ENCODE assay signal across 25 cellular contexts in the genomic region with DNA sequence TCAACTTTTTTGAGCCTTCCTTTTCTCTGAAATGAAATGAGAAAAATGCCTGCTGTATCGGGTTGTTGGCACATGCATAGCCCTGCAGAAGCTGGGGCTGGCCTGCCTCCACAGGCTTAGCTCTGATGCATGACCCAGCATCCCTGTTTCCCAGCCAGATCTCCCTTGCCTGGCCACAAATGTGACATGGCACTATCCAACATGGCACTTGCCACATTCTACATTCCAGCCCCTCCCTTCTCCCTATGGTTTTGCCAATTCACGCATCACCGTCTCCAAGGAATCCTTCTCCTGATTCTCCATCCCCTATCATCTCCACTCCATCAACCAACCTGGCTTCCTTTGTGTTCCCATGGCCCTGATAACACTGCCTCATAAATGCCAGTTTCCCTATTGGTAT. TPM values are rescaled to one million over a fixed set of nuclear protein-coding genes. Genes with fewer than 3 reads are reported as not detected.
DNase-seq lines count a peak whose midpoint lies in the region; TF ChIP-seq lines count a peak whose summit lies in the region.
"Had no signal": no experiment of that assay in that cellular context is flagged by ENCODE, and none has a peak within 500 bp of the region (broad histone marks: within the 10 kb centered on the region; RNA-seq: fewer than 3 reads in every experiment).

No MANE protein-coding gene starts in this region.

- TF ChIP-seq CTCF in MM.1S (IDR thresholded peaks at IDR 0.05; ENCODE audit: low read length) (no peak), endodermal cell (conservative IDR thresholded peaks at IDR 0.05) (no peak), spleen (IDR thresholded peaks at IDR 0.05 in 8 of 11, conservative IDR thresholded peaks at IDR 0.05 in 3 of 11) (no peak)

- TF ChIP-seq POLR2A in spleen (IDR thresholded peaks at IDR 0.05), result no peak

- no peaks in the 10 kb centered on the region for H3K27me3 Mint-ChIP-seq in activated CD4-positive, alpha-beta T cell treated with anti-CD3 and anti-CD28 coated beads, Interleukin-2, amount 10 ng/mL, durations not matched to agents 24 days and 14 days
- H3K27me3 Mint-ChIP-seq in endodermal cell (ENCODE audit: insufficient read depth), result peaks cover 9% of the 10 kb centered on the region

- intact Hi-C loops in activated CD4-positive, alpha-beta T cell treated with anti-CD3 and anti-CD28 coated beads, Interleukin-2, amount 10 ng/mL, durations not matched to agents 24 days and 14 days (cut with micrococcal nuclease), result loop anchor here (5.0 kb wide), 1 partner anchor 295 kb away; a partner anchor contains a TSS
- intact Hi-C loops in spleen (cut with DNase I; ENCODE audit: low total_unique reads), result no loop called here

- peaks cover 2% of the 10 kb centered on the region for H3K36me3 Mint-ChIP-seq in activated CD4-positive, alpha-beta T cell treated with anti-CD3 and anti-CD28 coated beads, Interleukin-2, amount 10 ng/mL, durations not matched to agents 24 days and 14 days (ENCODE audit: low read depth)
- no peaks in the 10 kb centered on the region for H3K36me3 Mint-ChIP-seq in endodermal cell (ENCODE audit: low read depth)
- H3K36me3 Mint-ChIP-seq: brain had no signal

- H3K9me3 Mint-ChIP-seq in activated CD4-positive, alpha-beta T cell treated with anti-CD3 and anti-CD28 coated beads, Interleukin-2, amount 10 ng/mL, durations not matched to agents 24 days and 14 days, result no peaks in the 10 kb centered on the region
- no peaks in the 10 kb centered on the region for H3K9me3 Mint-ChIP-seq in endodermal cell
- H3K9me3 Mint-ChIP-seq: brain had no signal

- no peaks in the 10 kb centered on the region for H3K9me2 ChIP-seq in MM.1S (replicated peaks; ENCODE audit: insufficient read depth, low read length)

- H3K36me3 ChIP-seq in MM.1S (replicated peaks; ENCODE audit: insufficient read depth, low read length) (no peaks in the 10 kb centered on the region), endodermal cell (ENCODE audit: control insufficient read depth, insufficient read depth, low read length) (no peaks in the 10 kb centered on the region), spleen (no peaks in the 10 kb centered on the region)
- H3K36me3 ChIP-seq in effector memory CD4-positive, alpha-beta T cell (ENCODE audit: control insufficient read depth, insufficient read depth, low read length), result no peaks in the 10 kb centered on the region
- H3K36me3 ChIP-seq: upper lobe of left lung had no signal

- no peak for DNase-seq in activated CD4-positive, alpha-beta T cell treated with anti-CD3 and anti-CD28 coated beads, Interleukin-2, amount 10 ng/mL, durations not matched to agents 24 days and 14 days
- DNase-seq in activated CD4-positive, alpha-beta T cell treated with anti-CD3 and anti-CD28 coated beads for 48 hours, result no peak
- DNase-seq in MM.1S (no peak), endodermal cell (peak; percentile 30), spleen (peak; percentile 51), NCI-H2107 treated with DMSO at 0.1 percent for 48 hours (lab: John Stamatoyannopoulos, UW; ENCODE audit: unreplicated experiment) (no peak), DMS153 treated with DMSO at 0.1 percent for 48 hours (lab: John Stamatoyannopoulos, UW; ENCODE audit: unreplicated experiment) (no peak)
- DNase-seq in effector memory CD4-positive, alpha-beta T cell, result no peak
- DNase-seq: 8988T; activated CD4-positive, CD25-positive, alpha-beta regulatory T cell; activated CD8-positive, alpha-beta memory T cell treated with anti-CD3 and anti-CD28 coated beads for 24 hours; NCI-H2029; NK-92 treated with Interleukin-12 subunit alpha and Interleukin-12 subunit beta, amount 100 ng/mL, for 24 hours; stimulated activated CD4-positive, alpha-beta T cell treated with anti-CD3 and anti-CD28 coated beads, Interleukin-4, amount 100 ng/mL, for 4 hours; T-helper 9 cell; upper lobe of left lung had no signal

- H3K4me1 Mint-ChIP-seq in activated CD4-positive, alpha-beta T cell treated with anti-CD3 and anti-CD28 coated beads, Interleukin-2, amount 10 ng/mL, durations not matched to agents 24 days and 14 days, result peaks cover 57% of the 10 kb centered on the region
- H3K4me1 Mint-ChIP-seq in endodermal cell, result peaks cover 5% of the 10 kb centered on the region

- H3K79me2 ChIP-seq in MM.1S (ENCODE audit: low read length), result no peaks in the 10 kb centered on the region

- H3K4me3 Mint-ChIP-seq in activated CD4-positive, alpha-beta T cell treated with anti-CD3 and anti-CD28 coated beads, Interleukin-2, amount 10 ng/mL, durations not matched to agents 24 days and 14 days, result no peak overlapping the region
- no peak overlapping the region for H3K4me3 Mint-ChIP-seq in endodermal cell

- H3K27ac ChIP-seq in MM.1S (ENCODE audit: low read length) (no peak overlapping the region; the same call in 1 of the 2 replicates), endodermal cell (ENCODE audit: low read depth, low read length) (no peak overlapping the region), spleen (peak overlapping the region in 3 of 8 donors; percentile 5 to 51 (median 12))
- no peak overlapping the region for H3K27ac ChIP-seq in effector memory CD4-positive, alpha-beta T cell (ENCODE audit: insufficient read depth, low read length, poor library complexity, severe bottlenecking)
- H3K27ac ChIP-seq: C4-2B, upper lobe of left lung had no signal

- H3K4me2 ChIP-seq in MM.1S (ENCODE audit: low read depth, low read length), result peak overlapping the region; percentile 43; the same call in 1 of the 2 replicates

- H3K27ac Mint-ChIP-seq in activated CD4-positive, alpha-beta T cell treated with anti-CD3 and anti-CD28 coated beads, Interleukin-2, amount 10 ng/mL, durations not matched to agents 24 days and 14 days, result peak overlapping the region; percentile 3
- H3K27ac Mint-ChIP-seq in endodermal cell, result no peak overlapping the region

- peaks cover 39% of the 10 kb centered on the region for H3F3A ChIP-seq in MM.1S (ENCODE audit: insufficient read depth, low read length)

- no peaks in the 10 kb centered on the region for H4K20me1 ChIP-seq in MM.1S (ENCODE audit: insufficient read depth, low read length)

- H3K27me3 ChIP-seq in MM.1S (replicated peaks; ENCODE audit: insufficient read depth, low read length) (no peaks in the 10 kb centered on the region), endodermal cell (ENCODE audit: control insufficient read depth, insufficient read depth, low read length, poor library complexity, severe bottlenecking) (no peaks in the 10 kb centered on the region), spleen (replicated peaks in 1 of 7) (no peaks in the 10 kb centered on the region)
- H3K27me3 ChIP-seq in effector memory CD4-positive, alpha-beta T cell (replicated peaks; ENCODE audit: control insufficient read depth, insufficient read depth, low read length, poor library complexity, severe bottlenecking), result no peaks in the 10 kb centered on the region
- H3K27me3 ChIP-seq: upper lobe of left lung had no signal

- H3K9me3 ChIP-seq in MM.1S (replicated peaks; ENCODE audit: insufficient read depth, low read length) (no peaks in the 10 kb centered on the region), endodermal cell (ENCODE audit: control insufficient read depth, low read length) (no peaks in the 10 kb centered on the region), spleen (no peaks in the 10 kb centered on the region)
- no peaks in the 10 kb centered on the region for H3K9me3 ChIP-seq in effector memory CD4-positive, alpha-beta T cell (ENCODE audit: control insufficient read depth, low read length)
- H3K9me3 ChIP-seq: upper lobe of left lung had no signal

- WGBS in endodermal cell (ENCODE audit: insufficient coverage in 1 of 2, insufficient read length in 1 of 2), 2 experiments, result 95 to 100% methylated on average over 2 to 3 of the region's 3 CpGs
- 87 to 94% (median 93%) methylated on average over 3 of the region's 3 CpGs for WGBS in spleen, 5 donors

- no peak overlapping the region for H3K9ac ChIP-seq in MM.1S (ENCODE audit: low read length)
- H3K9ac ChIP-seq in endodermal cell (ENCODE audit: extremely low read depth, low read length, poor library complexity, severe bottlenecking), result no peak overlapping the region

- H3K4me1 ChIP-seq in MM.1S (ENCODE audit: low read length), result peaks cover 34% of the 10 kb centered on the region
- peaks cover 7% of the 10 kb centered on the region for H3K4me1 ChIP-seq in endodermal cell (ENCODE audit: control insufficient read depth, insufficient read depth, low read length)
- peaks cover 11 to 92% (median 52%) of the 10 kb centered on the region in 6 donors for H3K4me1 ChIP-seq in spleen
- peaks cover 14% of the 10 kb centered on the region for H3K4me1 ChIP-seq in effector memory CD4-positive, alpha-beta T cell (ENCODE audit: control insufficient read depth, insufficient read depth, low read length, poor library complexity, severe bottlenecking)

- H3K4me3 ChIP-seq in MM.1S (ENCODE audit: low read length) (no peak overlapping the region), endodermal cell (ENCODE audit: low read length) (no peak overlapping the region), spleen (no peak overlapping the region)
- H3K4me3 ChIP-seq in effector memory CD4-positive, alpha-beta T cell (ENCODE audit: insufficient read depth, low read depth, low read length, poor library complexity, severe bottlenecking), result no peak overlapping the region
- H3K4me3 ChIP-seq: upper lobe of left lung had no signal

- H2AFZ ChIP-seq in MM.1S (ENCODE audit: low read length), result no peak overlapping the region

RNA-seq across cellular contexts. Expression of a gene that starts 13.8 kb away (rescaled TPM):
- not detected in 2 replicates for total RNA-seq in activated CD4-positive, alpha-beta T cell treated with anti-CD3 and anti-CD28 coated beads, Interleukin-2, amount 10 ng/mL, durations not matched to agents 24 days and 14 days
- total RNA-seq in endodermal cell (not detected), spleen (not detected)
- polyA plus RNA-seq in endodermal cell (2013, experiment 1 of 2), result 3,859 TPM
- polyA plus RNA-seq in endodermal cell (2013, experiment 2 of 2), result 7,427 TPM
- not detected for polyA plus RNA-seq in spleen
- total RNA-seq: G401, liver, mucosa of gallbladder, NCI-H460, omental fat pad, renal cortical epithelial cell, RPMI7951, upper lobe of left lung had no signal
- polyA plus RNA-seq: liver had no signal

RNA-seq across cellular contexts. Expression of a gene that starts 22.4 kb away (rescaled TPM):
- 78.1 and 82.7 TPM in 2 replicates for total RNA-seq in activated CD4-positive, alpha-beta T cell treated with anti-CD3 and anti-CD28 coated beads, Interleukin-2, amount 10 ng/mL, durations not matched to agents 24 days and 14 days
- total RNA-seq in endodermal cell, result 10 to 100 TPM; 42.0 to 72.7 TPM
- 82.3 TPM for polyA plus RNA-seq in endodermal cell (2013, experiment 1 of 2)
- 82.8 TPM for polyA plus RNA-seq in endodermal cell (2013, experiment 2 of 2)
- total RNA-seq in spleen, result 1 to 10 TPM; 1.6 to 6.6 (median 5.0) TPM
- 1 to 10 TPM; 1.4 to 7.6 (median 2.9) TPM for polyA plus RNA-seq in spleen

RNA-seq across cellular contexts. Expression of a gene that starts 42.7 kb away (rescaled TPM):
- 133 and 137 TPM in 2 replicates for total RNA-seq in activated CD4-positive, alpha-beta T cell treated with anti-CD3 and anti-CD28 coated beads, Interleukin-2, amount 10 ng/mL, durations not matched to agents 24 days and 14 days
- total RNA-seq in endodermal cell (1 to 10 TPM; 3.9 to 6.3 TPM), spleen (10 to 100 TPM; 12.2 to 24.7 (median 16.2) TPM)
- 6.3 TPM for polyA plus RNA-seq in endodermal cell (2013, experiment 1 of 2)
- 3.6 TPM for polyA plus RNA-seq in endodermal cell (2013, experiment 2 of 2)
- polyA plus RNA-seq in spleen, result 10 to 100 TPM; 43.9 to 86.0 (median 77.4) TPM
- total RNA-seq: G401, RPMI7951 had no signal

RNA-seq across cellular contexts. Expression of a gene that starts 42.9 kb away (rescaled TPM):
- total RNA-seq in activated CD4-positive, alpha-beta T cell treated with anti-CD3 and anti-CD28 coated beads, Interleukin-2, amount 10 ng/mL, durations not matched to agents 24 days and 14 days, result 4.5 and 5.1 TPM in 2 replicates
- total RNA-seq in endodermal cell, result 10 to 100 TPM; 10.2 to 10.8 TPM
- polyA plus RNA-seq in endodermal cell (2013, experiment 1 of 2), result 8.4 TPM
- 10.2 TPM for polyA plus RNA-seq in endodermal cell (2013, experiment 2 of 2)
- total RNA-seq in spleen, result 1 to 10 TPM; 4.3 to 7.5 (median 5.4) TPM
- 1 to 10 TPM; 4.9 to 5.7 (median 5.5) TPM for polyA plus RNA-seq in spleen

RNA-seq across cellular contexts. Expression of a gene that starts 58.1 kb away (rescaled TPM):
- 2,376 and 2,377 TPM in 2 replicates for total RNA-seq in activated CD4-positive, alpha-beta T cell treated with anti-CD3 and anti-CD28 coated beads, Interleukin-2, amount 10 ng/mL, durations not matched to agents 24 days and 14 days
- 1,000 to 10,000 TPM; 2,014 to 2,050 TPM for total RNA-seq in endodermal cell
- polyA plus RNA-seq in endodermal cell (2013, experiment 1 of 2), result 2,479 TPM
- 2,415 TPM for polyA plus RNA-seq in endodermal cell (2013, experiment 2 of 2)
- total RNA-seq in spleen, result 1,000 to 10,000 TPM; 1,626 to 2,405 (median 2,159) TPM
- 1,000 to 10,000 TPM; 4,436 to 6,194 (median 5,972) TPM for polyA plus RNA-seq in spleen

Comparison
In these comparisons a context has a peak if more than half of its experiments do, and no peak if none do; other contexts are left out.
1. DNase-seq: peak in endodermal cell (single experiment) and spleen (single experiment); none in activated CD4-positive, alpha-beta T cell treated with anti-CD3 and anti-CD28 coated beads, Interleukin-2, amount 10 ng/mL, durations not matched to agents 24 days and 14 days (single experiment), activated CD4-positive, alpha-beta T cell treated with anti-CD3 and anti-CD28 coated beads for 48 hours (single experiment), MM.1S (single experiment), effector memory CD4-positive, alpha-beta T cell (0 of 3), NCI-H2107 treated with DMSO at 0.1 percent for 48 hours (single experiment) and DMS153 treated with DMSO at 0.1 percent for 48 hours (single experiment).
2. RNA of a gene that starts 22.4 kb away (total RNA-seq): 78.1 to 82.7 TPM in activated CD4-positive, alpha-beta T cell treated with anti-CD3 and anti-CD28 coated beads, Interleukin-2, amount 10 ng/mL, durations not matched to agents 24 days and 14 days and 42.0 to 72.7 TPM in endodermal cell; 1.6 to 6.6 TPM in spleen; every median in the first group is over 4 times any median in the second.